In the genomic region with DNA sequence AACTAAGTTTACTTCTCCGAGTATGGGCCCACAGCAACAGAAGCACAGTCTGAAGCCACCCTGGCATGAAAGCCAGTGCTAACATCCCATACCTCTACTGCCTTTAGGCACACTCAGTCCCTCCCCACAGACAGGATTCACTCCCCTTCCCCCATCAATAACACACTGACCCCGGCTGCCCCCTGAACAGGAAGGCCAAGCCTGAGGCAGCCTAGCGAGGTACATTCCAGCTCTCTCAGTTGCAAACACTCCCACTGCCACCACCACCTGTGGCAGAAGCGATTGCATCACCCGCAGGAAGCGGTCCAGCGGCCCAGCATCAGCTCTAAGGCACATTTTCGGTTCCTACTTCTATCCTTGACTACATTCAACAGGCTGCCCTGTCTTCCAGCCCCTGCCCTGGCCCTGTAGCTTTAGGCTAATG, we compare ENCODE assay signal across 9 cellular contexts. TPM values are rescaled to one million over a fixed set of nuclear protein-coding genes. Genes with fewer than 3 reads are reported as not detected.
DNase-seq lines count a peak whose midpoint lies in the region; ATAC-seq, FAIRE-seq and TF ChIP-seq lines count a peak whose summit lies in the region.
"Had no signal": no experiment of that assay in that cellular context is flagged by ENCODE, and none has a peak within 500 bp of the region (broad histone marks: within the 10 kb centered on the region; RNA-seq: fewer than 3 reads in every experiment).

No MANE protein-coding gene starts in this region.

- H3K27ac ChIP-seq in lower lobe of right lung (no peak overlapping the region), small intestine (ENCODE audit: low read depth in 1 of 2, low read length in 1 of 2) (peak overlapping the region in 1 of 2 donors; percentile 59)
- H3K27ac ChIP-seq: VCaP had no signal

- no peak overlapping the region for H3K4me3 ChIP-seq in lower lobe of right lung
- H3K4me3 ChIP-seq in small intestine (ENCODE audit: low read depth in 1 of 2, low read length in 2 of 2), result no peak overlapping the region

- no peak for TF ChIP-seq RAD21 in Ishikawa (IDR thresholded peaks at IDR 0.05; ENCODE audit: low read depth)

- DNase-seq in activated CD8-positive, alpha-beta memory T cell treated with anti-CD3 and anti-CD28 coated beads, Interleukin-2, amount 50 U/mL, for 48 hours, result peak; percentile 71
- peak; percentile 80 for DNase-seq in lower lobe of right lung
- no peak for DNase-seq in small intestine
- DNase-seq in NCI-H2029 treated with DMSO at 0.1 percent for 48 hours (lab: John Stamatoyannopoulos, UW), result no peak
- DNase-seq in mesothelial cell of epicardium (ENCODE audit: low spot score in 2 of 2, unreplicated experiment in 2 of 2), result no peak

- FAIRE-seq in small intestine (lab: Jason Lieb, UNC), result no peak

- TF ChIP-seq EP300 in Ishikawa (IDR thresholded peaks at IDR 0.05; ENCODE audit: borderline replicate concordance), result no peak

- H3K4me1 Mint-ChIP-seq in mesothelial cell of epicardium, result peaks cover 19% of the 10 kb centered on the region

- no peaks in the 10 kb centered on the region for H3K27me3 Mint-ChIP-seq in mesothelial cell of epicardium (ENCODE audit: low read depth)

- peaks cover 4% of the 10 kb centered on the region for H3K27me3 ChIP-seq in lower lobe of right lung (ENCODE audit: low read depth)
- no peaks in the 10 kb centered on the region for H3K27me3 ChIP-seq in small intestine (ENCODE audit: control insufficient read depth in 2 of 2, insufficient read depth in 2 of 2, low read length in 2 of 2)

- H3K9me3 Mint-ChIP-seq in mesothelial cell of epicardium, result no peaks in the 10 kb centered on the region

- WGBS in small intestine, 3 donors, result 43 to 44% (median 44%) methylated on average over 8 of the region's 8 CpGs

- H3K36me3 ChIP-seq in lower lobe of right lung, result no peaks in the 10 kb centered on the region
- H3K36me3 ChIP-seq in small intestine (ENCODE audit: control insufficient read depth in 2 of 2, insufficient read depth in 2 of 2, low read length in 2 of 2), result no peaks in the 10 kb centered on the region

- no peak for TF ChIP-seq CTCF in lower lobe of right lung (IDR thresholded peaks at IDR 0.05)
- TF ChIP-seq CTCF in mesothelial cell of epicardium (IDR thresholded peaks at IDR 0.05; ENCODE audit: unreplicated experiment), result no peak

- peaks cover 5% of the 10 kb centered on the region for H3K4me1 ChIP-seq in lower lobe of right lung
- H3K4me1 ChIP-seq in small intestine (ENCODE audit: control insufficient read depth in 2 of 2, insufficient read depth in 1 of 2, low read depth in 1 of 2, low read length in 1 of 2), result no peaks in the 10 kb centered on the region

- no peak overlapping the region for H3K4me3 Mint-ChIP-seq in mesothelial cell of epicardium

- ATAC-seq in GM18517 (IDR thresholded peaks at IDR 0.05; ENCODE audit: unreplicated experiment), result peak; percentile 89
- peak; percentile 81 for ATAC-seq in GM21717 (IDR thresholded peaks at IDR 0.05; ENCODE audit: unreplicated experiment)
- ATAC-seq in lower lobe of right lung, result peak; percentile 87 to 91

- intact Hi-C loops in lower lobe of right lung (cut with DNase I), result no loop called here

- no peak overlapping the region for H3K27ac Mint-ChIP-seq in mesothelial cell of epicardium

- no peaks in the 10 kb centered on the region for H3K36me3 Mint-ChIP-seq in mesothelial cell of epicardium

- H3K9me3 ChIP-seq in lower lobe of right lung (no peaks in the 10 kb centered on the region), small intestine (ENCODE audit: control insufficient read depth, low read depth) (no peaks in the 10 kb centered on the region)

TF ChIP-seq in Ishikawa, 13 proteins besides CTCF, POLR2A, EP300 and RAD21:
- TF ChIP-seq EGR1 (IDR thresholded peaks at IDR 0.05) (no peak), YY1 (IDR thresholded peaks at IDR 0.05; ENCODE audit: low read depth) (no peak), FOXM1 (IDR thresholded peaks at IDR 0.05; ENCODE audit: borderline replicate concordance, low read depth) (no peak), CEBPB (IDR thresholded peaks at IDR 0.05) (peak; percentile 95), ZBTB7A (IDR thresholded peaks at IDR 0.05; ENCODE audit: low read depth) (no peak), NFIC (IDR thresholded peaks at IDR 0.05) (no peak), TEAD4 (IDR thresholded peaks at IDR 0.05) (no peak; the same call in 1 of the 2 replicates), CREB1 (IDR thresholded peaks at IDR 0.05; ENCODE audit: low read depth) (no peak), TCF12 (IDR thresholded peaks at IDR 0.05; ENCODE audit: low read depth) (no peak), TAF1 (IDR thresholded peaks at IDR 0.05; ENCODE audit: low read depth) (no peak)
- TF ChIP-seq, protein P1, sequence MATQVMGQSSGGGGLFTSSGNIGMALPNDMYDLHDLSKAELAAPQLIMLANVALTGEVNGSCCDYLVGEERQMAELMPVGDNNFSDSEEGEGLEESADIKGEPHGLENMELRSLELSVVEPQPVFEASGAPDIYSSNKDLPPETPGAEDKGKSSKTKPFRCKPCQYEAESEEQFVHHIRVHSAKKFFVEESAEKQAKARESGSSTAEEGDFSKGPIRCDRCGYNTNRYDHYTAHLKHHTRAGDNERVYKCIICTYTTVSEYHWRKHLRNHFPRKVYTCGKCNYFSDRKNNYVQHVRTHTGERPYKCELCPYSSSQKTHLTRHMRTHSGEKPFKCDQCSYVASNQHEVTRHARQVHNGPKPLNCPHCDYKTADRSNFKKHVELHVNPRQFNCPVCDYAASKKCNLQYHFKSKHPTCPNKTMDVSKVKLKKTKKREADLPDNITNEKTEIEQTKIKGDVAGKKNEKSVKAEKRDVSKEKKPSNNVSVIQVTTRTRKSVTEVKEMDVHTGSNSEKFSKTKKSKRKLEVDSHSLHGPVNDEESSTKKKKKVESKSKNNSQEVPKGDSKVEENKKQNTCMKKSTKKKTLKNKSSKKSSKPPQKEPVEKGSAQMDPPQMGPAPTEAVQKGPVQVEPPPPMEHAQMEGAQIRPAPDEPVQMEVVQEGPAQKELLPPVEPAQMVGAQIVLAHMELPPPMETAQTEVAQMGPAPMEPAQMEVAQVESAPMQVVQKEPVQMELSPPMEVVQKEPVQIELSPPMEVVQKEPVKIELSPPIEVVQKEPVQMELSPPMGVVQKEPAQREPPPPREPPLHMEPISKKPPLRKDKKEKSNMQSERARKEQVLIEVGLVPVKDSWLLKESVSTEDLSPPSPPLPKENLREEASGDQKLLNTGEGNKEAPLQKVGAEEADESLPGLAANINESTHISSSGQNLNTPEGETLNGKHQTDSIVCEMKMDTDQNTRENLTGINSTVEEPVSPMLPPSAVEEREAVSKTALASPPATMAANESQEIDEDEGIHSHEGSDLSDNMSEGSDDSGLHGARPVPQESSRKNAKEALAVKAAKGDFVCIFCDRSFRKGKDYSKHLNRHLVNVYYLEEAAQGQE (IDR thresholded peaks at IDR 0.05; ENCODE audit: low read depth), result peak; percentile 62
- TF ChIP-seq, protein P2, sequence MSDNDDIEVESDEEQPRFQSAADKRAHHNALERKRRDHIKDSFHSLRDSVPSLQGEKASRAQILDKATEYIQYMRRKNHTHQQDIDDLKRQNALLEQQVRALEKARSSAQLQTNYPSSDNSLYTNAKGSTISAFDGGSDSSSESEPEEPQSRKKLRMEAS (IDR thresholded peaks at IDR 0.05), result 0 out of 2 replicates have a peak, but pooled peaks have one; percentile 20
- TF ChIP-seq, protein P3, sequence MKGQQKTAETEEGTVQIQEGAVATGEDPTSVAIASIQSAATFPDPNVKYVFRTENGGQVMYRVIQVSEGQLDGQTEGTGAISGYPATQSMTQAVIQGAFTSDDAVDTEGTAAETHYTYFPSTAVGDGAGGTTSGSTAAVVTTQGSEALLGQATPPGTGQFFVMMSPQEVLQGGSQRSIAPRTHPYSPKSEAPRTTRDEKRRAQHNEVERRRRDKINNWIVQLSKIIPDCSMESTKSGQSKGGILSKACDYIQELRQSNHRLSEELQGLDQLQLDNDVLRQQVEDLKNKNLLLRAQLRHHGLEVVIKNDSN (IDR thresholded peaks at IDR 0.05), result no peak

RNA-seq across cellular contexts. Expression of a gene that starts 7.0 kb away (rescaled TPM):
- total RNA-seq in lower lobe of right lung, result 17.2 TPM
- 10 to 100 TPM in 2 of 3 donors, 1 to 10 TPM in 1; 4.4 to 19.2 (median 15.2) TPM for polyA plus RNA-seq in small intestine
- total RNA-seq in mesothelial cell of epicardium, result 90.3 to 98.9 TPM (median 97.0 TPM) in 3 replicates

RNA-seq across cellular contexts. Expression of a gene that starts 45.2 kb away (rescaled TPM):
- 1.4 TPM for total RNA-seq in lower lobe of right lung
- 1 to 10 TPM; 1.1 to 9.5 (median 1.6) TPM for polyA plus RNA-seq in small intestine
- 29.0 to 38.2 TPM (median 35.5 TPM) in 3 replicates for total RNA-seq in mesothelial cell of epicardium

Comparison
In these comparisons a context has a peak if more than half of its experiments do, and no peak if none do; other contexts are left out.
1. DNase-seq: peak in activated CD8-positive, alpha-beta memory T cell treated with anti-CD3 and anti-CD28 coated beads, Interleukin-2, amount 50 U/mL, for 48 hours (single experiment) and lower lobe of right lung (single experiment); none in small intestine (single experiment), NCI-H2029 treated with DMSO at 0.1 percent for 48 hours (single experiment) and mesothelial cell of epicardium (0 of 2).
2. RNA of a gene that starts 45.2 kb away (total RNA-seq): 29.0 to 38.2 TPM in mesothelial cell of epicardium; 1.4 TPM in lower lobe of right lung (single experiment); every median in the first group is over 10 times any median in the second.
3. Peak in every context shown above with its lines, with median percentiles within 50 percentile points of each other: ATAC-seq.